17 cellular contexts compared by ENCODE assay signal in genomic region chr18:64271975-64272659, GRCh38.
"Had no signal": no experiment of that assay in that cellular context is flagged by ENCODE, and none has a peak within 500 bp of the region (broad histone marks: within the 10 kb centered on the region; RNA-seq: fewer than 3 reads in every experiment).

No MANE protein-coding gene starts in this region.

- H3K27ac Mint-ChIP-seq: immature natural killer cell; naive thymus-derived CD4-positive, alpha-beta T cell; type B pancreatic cell had no signal

- H3K27me3 Mint-ChIP-seq: naive thymus-derived CD4-positive, alpha-beta T cell; type B pancreatic cell had no signal

- DNase-seq: cortex of kidney; dorsolateral prefrontal cortex; effector memory CD4-positive, alpha-beta T cell; gastrocnemius medialis; immature natural killer cell; left cardiac atrium; left ventricle myocardium superior; mesendoderm; naive thymus-derived CD4-positive, alpha-beta T cell; stimulated activated CD4-positive, alpha-beta T cell treated with anti-CD3 and anti-CD28 coated beads, Interleukin-2, amount 100 ng/mL, for 48 hours; stimulated activated naive CD4-positive, alpha-beta T cell treated with Interleukin-2 at 50 U/mL for 16 hours had no signal

- H3K4me1 ChIP-seq: esophagus muscularis mucosa, gastrocnemius medialis had no signal

- H3K4me2 ChIP-seq: smooth muscle cell had no signal

- H3K9me3 Mint-ChIP-seq: type B pancreatic cell had no signal

- H3K27me3 ChIP-seq: esophagus muscularis mucosa, gastrocnemius medialis, heart right ventricle, neutrophil had no signal

- H3K36me3 ChIP-seq: esophagus muscularis mucosa, gastrocnemius medialis, heart right ventricle, neutrophil had no signal

- H3K4me3 ChIP-seq: esophagus muscularis mucosa, gastrocnemius medialis, heart right ventricle, smooth muscle cell had no signal

- H3K27ac ChIP-seq: dorsolateral prefrontal cortex, epithelial cell of prostate, esophagus muscularis mucosa, gastrocnemius medialis, heart right ventricle, neutrophil had no signal

- H3K4me1 Mint-ChIP-seq: immature natural killer cell; naive thymus-derived CD4-positive, alpha-beta T cell had no signal

- H3K9me3 ChIP-seq: esophagus muscularis mucosa, gastrocnemius medialis, neutrophil had no signal

- H3K36me3 Mint-ChIP-seq: immature natural killer cell; naive thymus-derived CD4-positive, alpha-beta T cell; type B pancreatic cell had no signal

- ATAC-seq: gastrocnemius medialis; heart right ventricle; left cardiac atrium; left ventricle myocardium superior; naive thymus-derived CD4-positive, alpha-beta T cell had no signal

- H3K4me3 Mint-ChIP-seq: immature natural killer cell; naive thymus-derived CD4-positive, alpha-beta T cell; type B pancreatic cell had no signal
